10 cellular contexts compared by ENCODE assay signal in genomic region chr15:31483924-31484368, GRCh38.
DNase-seq lines count a peak whose midpoint lies in the region; ATAC-seq and TF ChIP-seq lines count a peak whose summit lies in the region.
"Had no signal": no experiment of that assay in that cellular context is flagged by ENCODE, and none has a peak within 500 bp of the region (broad histone marks: within the 10 kb centered on the region; RNA-seq: fewer than 3 reads in every experiment).

No MANE protein-coding gene starts in this region.

- H3K9ac ChIP-seq in HUES6 (ENCODE audit: low read length), result no peak overlapping the region

- no peak overlapping the region for H3K27ac ChIP-seq in HUES6 (ENCODE audit: low read depth, low read length)
- no peak overlapping the region for H3K27ac ChIP-seq in gastroesophageal sphincter

- H3K9me3 ChIP-seq in HUES6 (ENCODE audit: control insufficient read depth, insufficient read depth, low read depth, low read length) (peaks cover 9% of the 10 kb centered on the region), gastroesophageal sphincter (no peaks in the 10 kb centered on the region)

- H3K36me3 ChIP-seq in HUES6 (ENCODE audit: control insufficient read depth, insufficient read depth, low read length) (no peaks in the 10 kb centered on the region), gastroesophageal sphincter (peaks cover 0 to 8% of the 10 kb centered on the region in 2 donors)

- peak overlapping the region; percentile 89 for H3K4me3 Mint-ChIP-seq in stimulated activated effector memory CD8-positive, alpha-beta T cell treated with anti-CD3 and anti-CD28 coated beads, Interleukin-12 subunit alpha, Interleukin-12 subunit beta, amount 100 ng/mL, for 72 hours

- no peak for TF ChIP-seq CTCF in gastroesophageal sphincter (IDR thresholded peaks at IDR 0.05)

- ATAC-seq in gastroesophageal sphincter (peak; percentile 6), GM21786 (IDR thresholded peaks at IDR 0.05; ENCODE audit: unreplicated experiment) (no peak)
- peak; percentile 14 for ATAC-seq in stimulated activated effector memory CD8-positive, alpha-beta T cell treated with anti-CD3 and anti-CD28 coated beads, Interleukin-12 subunit alpha, Interleukin-12 subunit beta, amount 100 ng/mL, for 72 hours

- H3K27ac Mint-ChIP-seq in stimulated activated effector memory CD8-positive, alpha-beta T cell treated with anti-CD3 and anti-CD28 coated beads, Interleukin-12 subunit alpha, Interleukin-12 subunit beta, amount 100 ng/mL, for 72 hours, result peak overlapping the region; percentile 95

- peak; percentile 63 for DNase-seq in activated T-cell treated with anti-CD3 and anti-CD28 coated beads, Interleukin-2, amount 50 U/mL, for 1 hour
- no peak for DNase-seq in stimulated activated effector memory CD8-positive, alpha-beta T cell treated with anti-CD3 and anti-CD28 coated beads, Interleukin-12 subunit alpha, Interleukin-12 subunit beta, amount 100 ng/mL, for 72 hours (ENCODE audit: low spot score in 2 of 2)
- no peak for DNase-seq in NCI-H510A (lab: John Stamatoyannopoulos, UW)
- DNase-seq in mucosa of gallbladder (ENCODE audit: low spot score), result no peak
- no peak for DNase-seq in NK-92 treated with Interleukin-12 subunit alpha and Interleukin-12 subunit beta, amount 100 ng/mL, for 24 hours (lab: John Stamatoyannopoulos, UW)
- DNase-seq: DMS 273 treated with DMSO at 0.1 percent for 48 hours, NCI-H1048 had no signal

- no peak for TF ChIP-seq POLR2A in gastroesophageal sphincter (IDR thresholded peaks at IDR 0.05)

- peak overlapping the region; percentile 49 for H3K4me3 ChIP-seq in HUES6 (ENCODE audit: low read depth, low read length)
- H3K4me3 ChIP-seq in gastroesophageal sphincter, result peak overlapping the region in 1 of 2 donors; percentile 45

- peaks cover 69% of the 10 kb centered on the region for H3K27me3 ChIP-seq in HUES6 (ENCODE audit: control insufficient read depth, insufficient read depth, low read length)
- peaks cover 48% of the 10 kb centered on the region for H3K27me3 ChIP-seq in gastroesophageal sphincter

- H3K4me1 Mint-ChIP-seq in stimulated activated effector memory CD8-positive, alpha-beta T cell treated with anti-CD3 and anti-CD28 coated beads, Interleukin-12 subunit alpha, Interleukin-12 subunit beta, amount 100 ng/mL, for 72 hours, result peaks cover 69% of the 10 kb centered on the region

- peaks cover 56% of the 10 kb centered on the region for H3K36me3 Mint-ChIP-seq in stimulated activated effector memory CD8-positive, alpha-beta T cell treated with anti-CD3 and anti-CD28 coated beads, Interleukin-12 subunit alpha, Interleukin-12 subunit beta, amount 100 ng/mL, for 72 hours

- no peak for TF ChIP-seq EP300 in gastroesophageal sphincter (IDR thresholded peaks at IDR 0.05)

- WGBS in gastroesophageal sphincter (ENCODE audit: low coverage in 1 of 2), 2 donors, result 50 to 70% methylated on average over 2 to 6 of the region's 65 CpGs

- no peaks in the 10 kb centered on the region for H3K9me3 Mint-ChIP-seq in stimulated activated effector memory CD8-positive, alpha-beta T cell treated with anti-CD3 and anti-CD28 coated beads, Interleukin-12 subunit alpha, Interleukin-12 subunit beta, amount 100 ng/mL, for 72 hours

- H3K4me1 ChIP-seq in HUES6 (ENCODE audit: control insufficient read depth, insufficient read depth, low read length) (peaks cover 3% of the 10 kb centered on the region; the same call in 1 of the 2 replicates), gastroesophageal sphincter (peaks cover 0 to 20% (median 3%) of the 10 kb centered on the region in 3 donors)
